ENCODE assay signal across 8 cellular contexts in the genomic region with DNA sequence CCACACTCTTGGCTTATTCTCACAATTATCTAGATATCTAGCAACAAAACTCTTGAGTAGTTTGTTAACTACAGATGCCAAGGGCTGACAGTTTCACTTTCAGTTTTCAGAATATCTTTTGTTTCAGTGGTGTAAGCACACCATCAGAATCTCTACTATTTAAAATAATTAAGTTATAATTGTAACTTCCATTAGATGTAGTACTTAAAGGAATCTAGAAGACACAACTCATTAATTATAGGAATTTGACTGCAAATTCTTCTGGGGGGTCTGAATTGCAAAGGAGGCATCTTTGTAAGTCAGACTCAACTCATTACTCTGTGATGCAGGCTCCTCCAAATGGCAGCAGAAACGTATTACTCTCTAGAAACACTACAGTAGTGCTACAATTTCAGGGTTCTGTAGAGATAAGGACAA. TPM values are rescaled to one million over a fixed set of nuclear protein-coding genes. Genes with fewer than 3 reads are reported as not detected.
DNase-seq lines count a peak whose midpoint lies in the region; ATAC-seq and TF ChIP-seq lines count a peak whose summit lies in the region.

No MANE protein-coding gene starts in this region.

- intact Hi-C loops in activated CD4-positive, alpha-beta T cell treated with anti-CD3 and anti-CD28 coated beads for 36 hours (cut with DNase I, micrococcal nuclease), result loop anchor here (1.0 to 10.0 kb wide), 5 partner anchors 44 to 441 kb away; a partner anchor contains a TSS
- intact Hi-C loops in breast epithelium (cut with DNase I; ENCODE audit: low total_unique reads), result no loop called here
- intact Hi-C loops in thyroid gland (cut with DNase I), result no loop called here

- H3K4me1 Mint-ChIP-seq in activated CD4-positive, alpha-beta T cell treated with anti-CD3 and anti-CD28 coated beads for 36 hours, result peaks cover 40% of the 10 kb centered on the region

- CTCF ChIA-PET in activated CD4-positive, alpha-beta T cell treated with anti-CD3 and anti-CD28 coated beads for 36 hours (lab: Charles Lee), result interaction anchor here (0.6 to 1.5 kb wide), 4 partner anchors 9 to 441 kb away, joined by 3 to 6 read pairs (median 4); a partner anchor contains a TSS

- POLR2A ChIA-PET in activated CD4-positive, alpha-beta T cell treated with anti-CD3 and anti-CD28 coated beads for 36 hours (lab: Charles Lee), result no interaction called here

- TF ChIP-seq CTCF in breast epithelium (IDR thresholded peaks at IDR 0.05), result no peak
- TF ChIP-seq CTCF in thyroid gland (IDR thresholded peaks at IDR 0.05), result peak in 3 of 6 experiments; percentile 33 to 37 (median 36)

- H3K27me3 Mint-ChIP-seq in activated CD4-positive, alpha-beta T cell treated with anti-CD3 and anti-CD28 coated beads for 36 hours, result no peaks in the 10 kb centered on the region

- H3K4me1 ChIP-seq in breast epithelium (peaks cover 0 to 5% of the 10 kb centered on the region in 2 donors), thyroid gland (peaks cover 4 to 11% of the 10 kb centered on the region in 2 donors)

- ATAC-seq in activated CD4-positive, alpha-beta T cell treated with anti-CD3 and anti-CD28 coated beads for 36 hours, result peak; percentile 54
- ATAC-seq in left lobe of liver, result peak; percentile 86

- H3K27ac Mint-ChIP-seq in activated CD4-positive, alpha-beta T cell treated with anti-CD3 and anti-CD28 coated beads for 36 hours, result peak overlapping the region; percentile 72

- H3K9me3 ChIP-seq in breast epithelium (no peaks in the 10 kb centered on the region), thyroid gland (no peaks in the 10 kb centered on the region)

- TF ChIP-seq POLR2A in breast epithelium (IDR thresholded peaks at IDR 0.05) (no peak), thyroid gland (IDR thresholded peaks at IDR 0.05) (no peak)

- H3K27me3 ChIP-seq in H7 (ENCODE audit: control insufficient read depth, insufficient read depth, low read length) (no peaks in the 10 kb centered on the region), breast epithelium (no peaks in the 10 kb centered on the region), thyroid gland (no peaks in the 10 kb centered on the region)

- no peaks in the 10 kb centered on the region for H3K36me3 Mint-ChIP-seq in activated CD4-positive, alpha-beta T cell treated with anti-CD3 and anti-CD28 coated beads for 36 hours (ENCODE audit: low read depth)

- 0 to 2% methylated on average over 1 of the region's 1 CpG for whole genome bisulfite sequencing in thyroid gland, 2 donors

- H3K9me3 Mint-ChIP-seq in activated CD4-positive, alpha-beta T cell treated with anti-CD3 and anti-CD28 coated beads for 36 hours (ENCODE audit: low read depth), result no peaks in the 10 kb centered on the region

- peak; percentile 27 for DNase-seq in activated CD4-positive, alpha-beta T cell treated with anti-CD3 and anti-CD28 coated beads for 36 hours
- DNase-seq in activated CD4-positive, alpha-beta T cell treated with anti-CD3 and anti-CD28 coated beads, Interleukin-2, amount 50 U/mL, for 4 hours, result no peak
- DNase-seq in H7 (peak; percentile 13), NOMO-1 treated with DMSO at 0.1 percent for 48 hours (lab: John Stamatoyannopoulos, UW; ENCODE audit: unreplicated experiment) (peak; percentile 63), breast epithelium (ENCODE audit: low spot score in 2 of 2) (no peak), left lobe of liver (ENCODE audit: low spot score) (no peak), thyroid gland (peak in 1 of 2 donors; percentile 13), NCI-H2171 treated with DMSO at 0.1 percent for 48 hours (lab: John Stamatoyannopoulos, UW) (no peak)

- H3K36me3 ChIP-seq in H7 (replicated peaks; ENCODE audit: control insufficient read depth, insufficient read depth, low read length) (no peaks in the 10 kb centered on the region), breast epithelium (no peaks in the 10 kb centered on the region), thyroid gland (no peaks in the 10 kb centered on the region)

- H3K27ac ChIP-seq in breast epithelium, result peak overlapping the region; percentile 62 to 81
- H3K27ac ChIP-seq in thyroid gland, result peak overlapping the region; percentile 56 to 88 (median 63)

- peak overlapping the region; percentile 55 for H3K4me3 Mint-ChIP-seq in activated CD4-positive, alpha-beta T cell treated with anti-CD3 and anti-CD28 coated beads for 36 hours

- no peak overlapping the region for H3K4me3 ChIP-seq in H7 (ENCODE audit: insufficient read depth, low read depth, low read length)
- H3K4me3 ChIP-seq in breast epithelium, result peak overlapping the region; percentile 32 to 57 (median 42)
- peak overlapping the region in 2 of 3 donors; percentile 9 to 22 for H3K4me3 ChIP-seq in thyroid gland (replicated peaks in 1 of 3)

RNA-seq across cellular contexts. Expression of a gene that starts 44.9 kb away (rescaled TPM):
- 10 to 100 TPM; 14.8 to 16.9 TPM for total RNA-seq in activated CD4-positive, alpha-beta T cell treated with anti-CD3 and anti-CD28 coated beads for 36 hours
- 13.0 and 17.0 TPM in 2 replicates for total RNA-seq in H7 (2014; rRNA removed; shearing (Covaris generic))
- total RNA-seq in breast epithelium (10 to 100 TPM; 27.8 to 40.0 (median 28.2) TPM), left lobe of liver (7.4 TPM), thyroid gland (10 to 100 TPM; 23.6 to 31.0 (median 27.5) TPM)

Comparison
In these comparisons a context has a peak if more than half of its experiments do, and no peak if none do; other contexts are left out.
1. DNase-seq: peak in activated CD4-positive, alpha-beta T cell treated with anti-CD3 and anti-CD28 coated beads for 36 hours (single experiment), H7 (single experiment) and NOMO-1 treated with DMSO at 0.1 percent for 48 hours (single experiment); none in activated CD4-positive, alpha-beta T cell treated with anti-CD3 and anti-CD28 coated beads, Interleukin-2, amount 50 U/mL, for 4 hours (0 of 2), breast epithelium (0 of 2), left lobe of liver (single experiment) and NCI-H2171 treated with DMSO at 0.1 percent for 48 hours (single experiment).
2. intact Hi-C loops: an anchor here in activated CD4-positive, alpha-beta T cell treated with anti-CD3 and anti-CD28 coated beads for 36 hours (1.0 to 10.0 kb wide); none called in breast epithelium and thyroid gland.